20 cellular contexts compared by ENCODE assay signal in the genomic region with DNA sequence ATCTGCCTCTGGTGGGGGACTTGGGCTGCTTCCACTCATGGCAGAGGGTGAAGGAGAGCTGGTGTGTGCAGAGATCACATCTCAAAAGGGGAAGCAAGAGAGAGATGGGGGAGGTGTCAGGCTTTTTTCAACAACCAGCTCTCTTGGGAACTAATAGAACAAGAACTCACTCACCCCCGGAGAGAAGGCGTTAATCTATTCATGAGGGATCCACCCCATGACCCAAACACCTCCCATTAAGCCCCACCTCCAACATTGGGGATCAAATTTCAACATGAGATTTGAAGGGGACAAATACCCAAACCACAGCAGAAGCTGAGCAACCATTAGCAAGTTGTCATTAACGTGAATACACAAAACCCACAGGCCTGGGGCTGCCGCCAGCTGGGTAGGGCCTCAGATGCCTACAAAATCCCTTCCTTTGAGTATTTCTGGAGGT. TPM values are rescaled to one million over a fixed set of nuclear protein-coding genes. Genes with fewer than 3 reads are reported as not detected.
DNase-seq lines count a peak whose midpoint lies in the region; ATAC-seq, FAIRE-seq and TF ChIP-seq lines count a peak whose summit lies in the region.
"Had no signal": no experiment of that assay in that cellular context is flagged by ENCODE, and none has a peak within 500 bp of the region (broad histone marks: within the 10 kb centered on the region; RNA-seq: fewer than 3 reads in every experiment).

No MANE protein-coding gene starts in this region.

- H4K20me1 ChIP-seq in PC-9 (ENCODE audit: insufficient read depth), result no peaks in the 10 kb centered on the region

- intact Hi-C loops in A673 (cut with micrococcal nuclease; ENCODE audit: unreplicated experiment) (no loop called here), PC-9 (cut with micrococcal nuclease; ENCODE audit: unreplicated experiment) (no loop called here), Right ventricle myocardium superior (cut with DNase I) (no loop called here)

- no peak overlapping the region for H3K27ac ChIP-seq in A673 (ENCODE audit: low read depth, low read length, poor library complexity, severe bottlenecking)
- H3K27ac ChIP-seq in HEK293 (ENCODE audit: extremely low read depth, low read depth, low read length), result no peak overlapping the region
- peak overlapping the region; percentile 68; the same call in 1 of the 2 replicates for H3K27ac ChIP-seq in PC-9
- H3K27ac ChIP-seq: ovary, upper lobe of right lung had no signal

- no TSS peak for BruUV-seq in A673 (replicated peaks; lab: Mats Ljungman, UMichigan)
- no TSS peak for BruUV-seq in PC-9 (replicated peaks; lab: Mats Ljungman, UMichigan)

- TF ChIP-seq POLR2A in GM12891 (IDR thresholded peaks at IDR 0.05; ENCODE audit: low read depth, low read length), result no peak

- peaks cover 21% of the 10 kb centered on the region for H3K27me3 ChIP-seq in A673 (replicated peaks; ENCODE audit: insufficient read depth, low read depth, low read length, poor library complexity)
- no peaks in the 10 kb centered on the region for H3K27me3 ChIP-seq in PC-9 (ENCODE audit: insufficient read depth, low read depth)
- H3K27me3 ChIP-seq: ovary had no signal

- FAIRE-seq in GM12891 (lab: Jason Lieb, UNC), result no peak

- peak; percentile 19 for DNase-seq in A673 (ENCODE audit: low spot score)
- DNase-seq in PC-9, result no peak
- DNase-seq in iPS DF 19.7 (ENCODE audit: low read depth, low spot score), result peak; percentile 48
- no peak for DNase-seq in Right ventricle myocardium superior
- DNase-seq in GM12891 (ENCODE audit: insufficient read length, low spot score), result no peak
- no peak for DNase-seq in NCI-H510A treated with DMSO at 0.1 percent for 48 hours (lab: John Stamatoyannopoulos, UW)
- no peak for DNase-seq in mesenteric fat pad (ENCODE audit: low spot score)
- DNase-seq: activated CD4-positive, alpha-beta T cell treated with anti-CD3 and anti-CD28 coated beads for 36 hours; CD8-positive, alpha-beta memory T cell; dermis blood vessel endothelial cell; NCI-H446 treated with DMSO at 0.1 percent for 48 hours; ovary; T-helper 9 cell; upper lobe of right lung had no signal

- H3K36me3 ChIP-seq in A673 (ENCODE audit: insufficient read depth, low read length, poor library complexity, severe bottlenecking), result no peaks in the 10 kb centered on the region
- H3K36me3 ChIP-seq in HEK293 (ENCODE audit: control insufficient read depth in 2 of 2, insufficient read depth in 1 of 2, low read length in 2 of 2), result no peaks in the 10 kb centered on the region
- no peaks in the 10 kb centered on the region for H3K36me3 ChIP-seq in PC-9 (ENCODE audit: low read depth)
- H3K36me3 ChIP-seq: ovary, upper lobe of right lung had no signal

- no peaks in the 10 kb centered on the region for H3K4me1 ChIP-seq in A673 (ENCODE audit: insufficient read depth, low read length, poor library complexity, severe bottlenecking)
- H3K4me1 ChIP-seq in HEK293 (ENCODE audit: control insufficient read depth, insufficient read depth, low read length), result no peaks in the 10 kb centered on the region
- peaks cover 36% of the 10 kb centered on the region for H3K4me1 ChIP-seq in PC-9 (replicated peaks; ENCODE audit: insufficient read depth)
- H3K4me1 ChIP-seq: upper lobe of right lung had no signal

- CTCF ChIA-PET in A673 (lab: Charles Lee), result no interaction called here
- CTCF ChIA-PET in HEK293 (lab: Yijun Ruan, JAX), result no interaction called here
- CTCF ChIA-PET in PC-9 (lab: Charles Lee), result no interaction called here

- POLR2A ChIA-PET in A673 (lab: Charles Lee; ENCODE audit: low non-redundant PET) (no interaction called here), HEK293 (lab: Yijun Ruan, JAX) (no interaction called here), PC-9 (lab: Charles Lee; ENCODE audit: unreplicated experiment) (no interaction called here)

- H3K4me2 ChIP-seq in PC-9, result peak overlapping the region; percentile 36; the same call in 1 of the 2 replicates

- TF ChIP-seq CTCF in A673 (conservative IDR thresholded peaks at IDR 0.05; ENCODE audit: low read depth, low read length) (no peak), HEK293 (tag by site-specific recombination; IDR thresholded peaks at IDR 0.05) (no peak), PC-9 (conservative IDR thresholded peaks at IDR 0.05) (no peak)

- H3K9me2 ChIP-seq in PC-9 (ENCODE audit: insufficient read depth), result no peaks in the 10 kb centered on the region

- ATAC-seq in Right ventricle myocardium superior (ENCODE audit: poor library complexity), result no peak
- ATAC-seq: activated CD4-positive, alpha-beta T cell treated with anti-CD3 and anti-CD28 coated beads for 36 hours; sciatic nerve; upper lobe of right lung had no signal

- H3K79me2 ChIP-seq in PC-9 (ENCODE audit: low read depth), result no peaks in the 10 kb centered on the region

- H3K4me3 ChIP-seq in A673 (ENCODE audit: low read depth, low read length, poor library complexity, severe bottlenecking) (no peak overlapping the region), HEK293 (ENCODE audit: low read depth, low read length) (no peak overlapping the region), PC-9 (no peak overlapping the region)
- H3K4me3 ChIP-seq: ovary, upper lobe of right lung had no signal

- H3F3A ChIP-seq in PC-9 (ENCODE audit: insufficient read depth, low read depth), result peaks cover 13% of the 10 kb centered on the region; the same call in 1 of the 2 replicates

- H3K9me3 ChIP-seq in A673 (ENCODE audit: low read depth, low read length, poor library complexity, severe bottlenecking) (no peaks in the 10 kb centered on the region), HEK293 (ENCODE audit: control insufficient read depth, insufficient read depth, low read depth, low read length) (no peaks in the 10 kb centered on the region), PC-9 (ENCODE audit: insufficient read depth, low read depth) (no peaks in the 10 kb centered on the region)
- H3K9me3 ChIP-seq: ovary, upper lobe of right lung had no signal

- no peak overlapping the region for H2AFZ ChIP-seq in PC-9

TF ChIP-seq in HEK293, 187 proteins besides CTCF, POLR2A, EP300 and RAD21 (continues in another document):
- TF ChIP-seq, protein P1, sequence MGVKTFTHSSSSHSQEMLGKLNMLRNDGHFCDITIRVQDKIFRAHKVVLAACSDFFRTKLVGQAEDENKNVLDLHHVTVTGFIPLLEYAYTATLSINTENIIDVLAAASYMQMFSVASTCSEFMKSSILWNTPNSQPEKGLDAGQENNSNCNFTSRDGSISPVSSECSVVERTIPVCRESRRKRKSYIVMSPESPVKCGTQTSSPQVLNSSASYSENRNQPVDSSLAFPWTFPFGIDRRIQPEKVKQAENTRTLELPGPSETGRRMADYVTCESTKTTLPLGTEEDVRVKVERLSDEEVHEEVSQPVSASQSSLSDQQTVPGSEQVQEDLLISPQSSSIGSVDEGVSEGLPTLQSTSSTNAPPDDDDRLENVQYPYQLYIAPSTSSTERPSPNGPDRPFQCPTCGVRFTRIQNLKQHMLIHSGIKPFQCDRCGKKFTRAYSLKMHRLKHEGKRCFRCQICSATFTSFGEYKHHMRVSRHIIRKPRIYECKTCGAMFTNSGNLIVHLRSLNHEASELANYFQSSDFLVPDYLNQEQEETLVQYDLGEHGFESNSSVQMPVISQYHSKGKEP (tag by site-specific recombination; IDR thresholded peaks at IDR 0.05), result no peak

TF ChIP-seq in GM12891, 5 proteins besides CTCF, POLR2A, EP300 and RAD21:
- TF ChIP-seq TAF1 (IDR thresholded peaks at IDR 0.05; ENCODE audit: low read depth, low read length), result no peak
- no peak for TF ChIP-seq PAX5 (IDR thresholded peaks at IDR 0.05; ENCODE audit: insufficient read depth, low read length, severe bottlenecking)
- TF ChIP-seq SPI1 (IDR thresholded peaks at IDR 0.05; ENCODE audit: low read depth, low read length), result no peak
- TF ChIP-seq POU2F2 (IDR thresholded peaks at IDR 0.05; ENCODE audit: low read depth, low read length), result no peak
- no peak for TF ChIP-seq POLR2AphosphoS5 (IDR thresholded peaks at IDR 0.05; ENCODE audit: low read depth, low read length)

RNA-seq across cellular contexts. Expression of a gene that starts 12.0 kb away (rescaled TPM):
- not detected in 2 replicates for total RNA-seq in A673 (2021)
- total RNA-seq in PC-9 (2021), result not detected in 2 replicates
- 0.13 TPM for total RNA-seq in Right ventricle myocardium superior
- polyA plus RNA-seq in GM12891 (2012; ENCODE audit: low read depth, missing spikeins), result 0.03 TPM
- total RNA-seq in mesenteric fat pad, result not detected
- total RNA-seq: activated CD4-positive, alpha-beta T cell treated with anti-CD3 and anti-CD28 coated beads for 36 hours; CD8-positive, alpha-beta memory T cell; Daoy; dermis blood vessel endothelial cell; epithelial cell of proximal tubule; liver; sciatic nerve had no signal
- polyA plus RNA-seq: AG04450; CD8-positive, alpha-beta memory T cell; liver; ovary had no signal

Comparison
In these comparisons a context has a peak if more than half of its experiments do, and no peak if none do; other contexts are left out.
1. DNase-seq: peak in A673 (single experiment) and iPS DF 19.7 (single experiment); none in PC-9 (0 of 2), Right ventricle myocardium superior (single experiment), GM12891 (single experiment), NCI-H510A treated with DMSO at 0.1 percent for 48 hours (single experiment) and mesenteric fat pad (single experiment).